In the genomic region with DNA sequence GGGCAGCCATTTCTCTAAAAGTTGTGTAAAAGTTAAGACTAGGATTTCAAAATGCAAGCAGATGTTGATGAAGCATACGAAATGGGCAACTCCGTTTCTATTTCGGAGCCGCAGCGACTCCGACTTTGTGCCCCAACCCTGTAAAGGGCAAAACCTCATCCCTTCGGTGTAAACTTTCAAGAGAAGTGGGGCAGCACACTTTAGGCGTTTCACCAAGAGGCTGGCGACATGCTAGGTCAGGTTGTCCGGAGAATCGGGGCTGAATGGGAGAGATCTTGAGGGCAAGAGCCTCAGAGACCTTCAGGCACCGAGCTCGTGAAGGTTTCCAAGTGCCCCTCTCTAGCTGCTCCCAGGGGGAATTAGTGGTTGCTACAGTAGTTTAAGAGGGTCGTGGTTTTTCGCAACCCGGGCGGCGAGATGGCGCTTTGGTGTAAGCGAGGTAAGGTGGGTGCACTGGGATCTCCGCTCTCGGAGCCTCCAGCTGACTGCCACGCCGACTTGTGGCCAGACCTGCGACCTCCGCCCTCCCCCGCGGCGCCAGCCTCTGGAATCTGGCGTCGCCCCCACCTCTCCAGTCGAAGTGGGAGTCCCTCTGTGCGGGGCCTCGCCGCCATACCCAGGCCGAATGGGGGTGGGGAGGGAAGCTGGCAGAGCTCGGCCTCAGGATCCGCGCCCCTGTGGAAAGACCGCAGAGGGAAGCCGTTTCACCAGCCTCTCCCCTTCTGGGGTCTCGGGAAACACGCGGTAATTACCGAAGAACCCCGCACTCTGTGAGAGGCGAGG, we compare ENCODE assay signal across 1 cellular context.
TF ChIP-seq lines count a peak whose summit lies in the region.

No MANE protein-coding gene starts in this region.

TF ChIP-seq in endothelial cell of umbilical vein, 7 proteins besides CTCF, POLR2A, EP300 and RAD21 (continued from another document):
- TF ChIP-seq POLR2AphosphoS5 (IDR thresholded peaks at IDR 0.05; ENCODE audit: insufficient read depth, low read depth, low read length) (no peak), FOS (IDR thresholded peaks at IDR 0.05; ENCODE audit: borderline replicate concordance, insufficient read depth, low read length) (no peak), EZH2 (IDR thresholded peaks at IDR 0.05; ENCODE audit: borderline replicate concordance, low read depth, low read length, severe bottlenecking) (no peak), MYC (IDR thresholded peaks at IDR 0.05; ENCODE audit: low read depth, low read length) (no peak), JUN (IDR thresholded peaks at IDR 0.05; ENCODE audit: borderline replicate concordance, insufficient read depth, insufficient read length, low read depth) (no peak)
- TF ChIP-seq, protein P1, sequence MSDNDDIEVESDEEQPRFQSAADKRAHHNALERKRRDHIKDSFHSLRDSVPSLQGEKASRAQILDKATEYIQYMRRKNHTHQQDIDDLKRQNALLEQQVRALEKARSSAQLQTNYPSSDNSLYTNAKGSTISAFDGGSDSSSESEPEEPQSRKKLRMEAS (IDR thresholded peaks at IDR 0.05; ENCODE audit: insufficient read depth, insufficient read length): no peak
